ENCODE assay signal across 1 cellular context in genomic region chr1:8472668-8473067, GRCh38.
TF ChIP-seq lines count a peak whose summit lies in the region.

No MANE protein-coding gene starts in this region.

TF ChIP-seq in GM12878, 131 proteins besides CTCF, POLR2A, EP300 and RAD21 (continued from another document):
- TF ChIP-seq ZBTB4 (CRISPR knock-in tag; IDR thresholded peaks at IDR 0.05): no peak
- TF ChIP-seq ASH2L (IDR thresholded peaks at IDR 0.05; ENCODE audit: borderline replicate concordance, low read depth): no peak
- TF ChIP-seq FOXK2 (IDR thresholded peaks at IDR 0.05): no peak
- TF ChIP-seq NR2F1 (conservative IDR thresholded peaks at IDR 0.05): no peak
- no peak for TF ChIP-seq ELK1 (IDR thresholded peaks at IDR 0.05; ENCODE audit: low read depth, low read length)
- TF ChIP-seq JUNB (IDR thresholded peaks at IDR 0.05): no peak
- TF ChIP-seq SMARCA5 (IDR thresholded peaks at IDR 0.05): no peak
- TF ChIP-seq BACH1 (IDR thresholded peaks at IDR 0.05; ENCODE audit: borderline replicate concordance): no peak
- no peak for TF ChIP-seq POLR2AphosphoS2 (IDR thresholded peaks at IDR 0.05; ENCODE audit: low read depth, low read length)
- TF ChIP-seq RELA (IDR thresholded peaks at IDR 0.05; ENCODE audit: borderline replicate concordance, partially characterized antibody): no peak
- TF ChIP-seq YY1 (IDR thresholded peaks at IDR 0.05; ENCODE audit: low read depth, low read length): no peak
- no peak for TF ChIP-seq ZNF592 (IDR thresholded peaks at IDR 0.05)
- peak in 1 of 2 experiments; percentile 57; a peak in 1 of 3 replicates for TF ChIP-seq EGR1 (IDR thresholded peaks at IDR 0.05; ENCODE audit: borderline replicate concordance in 1 of 2, low read depth in 2 of 2, low read length in 2 of 2)
- no peak for TF ChIP-seq RAD51 (IDR thresholded peaks at IDR 0.05)
- TF ChIP-seq MEF2A (IDR thresholded peaks at IDR 0.05; ENCODE audit: insufficient read depth, low read depth, low read length): 0 out of 2 replicates have a peak, but pooled peaks have one; percentile 18
- TF ChIP-seq BCLAF1 (IDR thresholded peaks at IDR 0.05): no peak
- no peak for TF ChIP-seq STAT1 (conservative IDR thresholded peaks at IDR 0.05)
- TF ChIP-seq WRNIP1 (IDR thresholded peaks at IDR 0.05; ENCODE audit: borderline replicate concordance, low read depth, low read length): no peak
- no peak for TF ChIP-seq JUND (IDR thresholded peaks at IDR 0.05; ENCODE audit: low read depth, low read length)
- TF ChIP-seq RBBP5 (conservative IDR thresholded peaks at IDR 0.05): no peak
- no peak for TF ChIP-seq E2F4 (IDR thresholded peaks at IDR 0.05; ENCODE audit: low read depth, low read length)
- no peak for TF ChIP-seq KAT2A (conservative IDR thresholded peaks at IDR 0.05; ENCODE audit: control insufficient read depth, low read depth, low read length)
- no peak for TF ChIP-seq FOXM1 (IDR thresholded peaks at IDR 0.05; ENCODE audit: low read depth, low read length)
- TF ChIP-seq ATF2 (IDR thresholded peaks at IDR 0.05; ENCODE audit: low read length): no peak; the same call in 1 of the 2 replicates
- TF ChIP-seq KLF5 (IDR thresholded peaks at IDR 0.05; ENCODE audit: partially characterized antibody): no peak
- no peak for TF ChIP-seq YBX1 (IDR thresholded peaks at IDR 0.05)
- TF ChIP-seq ZNF622 (IDR thresholded peaks at IDR 0.05): no peak
- TF ChIP-seq EED (IDR thresholded peaks at IDR 0.05; ENCODE audit: low read depth): no peak; the same call in 1 of the 2 replicates
- TF ChIP-seq TCF12 (IDR thresholded peaks at IDR 0.05; ENCODE audit: low read depth, low read length): peak; percentile 72
- TF ChIP-seq FOS (IDR thresholded peaks at IDR 0.05; ENCODE audit: borderline replicate concordance, extremely low read depth, insufficient read length): no peak
- peak; percentile 80 for TF ChIP-seq RUNX3 (IDR thresholded peaks at IDR 0.05; ENCODE audit: low read length)
- TF ChIP-seq SUPT20H (IDR thresholded peaks at IDR 0.05; ENCODE audit: borderline replicate concordance, control insufficient read depth, low read depth, low read length): no peak
- TF ChIP-seq NRF1 (conservative IDR thresholded peaks at IDR 0.05; ENCODE audit: low read depth, low read length): no peak
- TF ChIP-seq PAX5 (IDR thresholded peaks at IDR 0.05; ENCODE audit: borderline replicate concordance, low read depth, low read length): no peak
- no peak for TF ChIP-seq STAT3 (IDR thresholded peaks at IDR 0.05; ENCODE audit: low read depth, low read length)
- peak; percentile 68 for TF ChIP-seq PKNOX1 (IDR thresholded peaks at IDR 0.05)
- no peak for TF ChIP-seq TCF7 (IDR thresholded peaks at IDR 0.05; ENCODE audit: borderline replicate concordance)
- TF ChIP-seq NBN (IDR thresholded peaks at IDR 0.05): 0 out of 2 replicates have a peak, but pooled peaks have one; percentile 20
- TF ChIP-seq DPF2 (IDR thresholded peaks at IDR 0.05): no peak
- no peak for TF ChIP-seq CHD2 (IDR thresholded peaks at IDR 0.05; ENCODE audit: borderline replicate concordance, low read depth, low read length)
- TF ChIP-seq RB1 (IDR thresholded peaks at IDR 0.05; ENCODE audit: borderline replicate concordance): no peak
- TF ChIP-seq CBX5 (IDR thresholded peaks at IDR 0.05; ENCODE audit: low read depth): no peak
- TF ChIP-seq SMC3 (IDR thresholded peaks at IDR 0.05; ENCODE audit: borderline replicate concordance, low read length): no peak
